ENCODE assay signal across 1 cellular context in genomic region chr11:14809466-14809865, GRCh38.
TF ChIP-seq lines count a peak whose summit lies in the region.

No MANE protein-coding gene starts in this region.

TF ChIP-seq in SK-N-SH treated with all-trans-retinoic acid at 6 μM for 48 hours, 23 proteins besides CTCF, POLR2A, EP300 and RAD21 (continued from another document):
- TF ChIP-seq PPARA (CRISPR knock-in tag; IDR thresholded peaks at IDR 0.05; ENCODE audit: borderline replicate concordance) (no peak), BACH2 (CRISPR knock-in tag; IDR thresholded peaks at IDR 0.05; ENCODE audit: borderline replicate concordance) (no peak), CSDC2 (CRISPR knock-in tag; IDR thresholded peaks at IDR 0.05) (no peak), TOX (CRISPR knock-in tag; IDR thresholded peaks at IDR 0.05; ENCODE audit: borderline replicate concordance) (no peak)
